Comparison of ENCODE assay signal across 9 cellular contexts in the genomic region with DNA sequence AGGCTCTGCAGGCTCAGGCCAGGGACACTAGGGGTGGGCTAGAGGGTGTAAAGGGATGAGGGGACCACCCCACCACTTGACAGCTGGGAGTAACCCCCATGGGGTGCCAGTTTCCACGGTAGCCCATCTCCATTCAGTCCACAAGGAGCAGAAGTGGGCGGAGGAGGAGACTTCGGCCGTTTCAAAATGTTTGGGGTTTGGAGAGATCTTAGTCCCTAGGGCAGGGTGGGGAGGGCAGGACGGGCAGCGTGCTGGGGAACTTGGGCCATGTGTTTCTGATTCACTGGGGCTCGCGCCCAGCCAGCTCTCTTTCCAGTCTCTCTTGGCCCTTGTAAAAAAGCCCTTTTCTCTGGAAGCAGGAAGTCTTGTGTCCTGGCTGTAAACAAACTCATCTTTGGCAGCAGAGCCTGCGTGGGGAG. TPM values are rescaled to one million over a fixed set of nuclear protein-coding genes. Genes with fewer than 3 reads are reported as not detected.
DNase-seq lines count a peak whose midpoint lies in the region; ATAC-seq lines count a peak whose summit lies in the region.
"Had no signal": no experiment of that assay in that cellular context is flagged by ENCODE, and none has a peak within 500 bp of the region (broad histone marks: within the 10 kb centered on the region; RNA-seq: fewer than 3 reads in every experiment).

No MANE protein-coding gene starts in this region.

- H3K4me3 Mint-ChIP-seq in activated naive CD8-positive, alpha-beta T cell, result peak overlapping the region; percentile 23
- no peak overlapping the region for H3K4me3 Mint-ChIP-seq in activated naive CD8-positive, alpha-beta T cell treated with anti-CD3 and anti-CD28 coated beads for 36 hours

- no peak for DNase-seq in activated naive CD8-positive, alpha-beta T cell treated with anti-CD3 and anti-CD28 coated beads for 36 hours
- DNase-seq in dedifferentiated amniotic fluid mesenchymal stem cell (ENCODE audit: extremely low spot score) (peak; percentile 79), aorta (peak; percentile 90 to 92)
- no peak for DNase-seq in activated CD4-positive, alpha-beta T cell treated with anti-CD3 and anti-CD28 coated beads for 48 hours
- no peak for DNase-seq in stimulated activated naive CD4-positive, alpha-beta T cell (lab: John Stamatoyannopoulos, UW)

- H3K9me3 ChIP-seq in mesodermal cell (ENCODE audit: control insufficient read depth, low read length) (no peaks in the 10 kb centered on the region), aorta (ENCODE audit: control insufficient read depth, low read length) (no peaks in the 10 kb centered on the region)

- H3K27ac Mint-ChIP-seq in activated naive CD8-positive, alpha-beta T cell, result no peak overlapping the region
- H3K27ac Mint-ChIP-seq in activated naive CD8-positive, alpha-beta T cell treated with anti-CD3 and anti-CD28 coated beads for 36 hours, result no peak overlapping the region

- no peaks in the 10 kb centered on the region for H3K36me3 ChIP-seq in mesodermal cell (ENCODE audit: control insufficient read depth, insufficient read depth, low read length)
- no peaks in the 10 kb centered on the region for H3K36me3 ChIP-seq in aorta (ENCODE audit: control insufficient read depth in 1 of 2, insufficient read depth in 2 of 2, low read length in 1 of 2)

- H3K36me3 Mint-ChIP-seq in activated naive CD8-positive, alpha-beta T cell, result no peaks in the 10 kb centered on the region
- H3K36me3 Mint-ChIP-seq in activated naive CD8-positive, alpha-beta T cell treated with anti-CD3 and anti-CD28 coated beads for 36 hours, result no peaks in the 10 kb centered on the region
- H3K36me3 Mint-ChIP-seq: CD4-positive, alpha-beta memory T cell had no signal

- no peaks in the 10 kb centered on the region for H3K27me3 Mint-ChIP-seq in activated naive CD8-positive, alpha-beta T cell
- H3K27me3 Mint-ChIP-seq in activated naive CD8-positive, alpha-beta T cell treated with anti-CD3 and anti-CD28 coated beads for 36 hours, result no peaks in the 10 kb centered on the region
- H3K27me3 Mint-ChIP-seq: CD4-positive, alpha-beta memory T cell had no signal

- H3K4me1 ChIP-seq in mesodermal cell (ENCODE audit: control insufficient read depth, insufficient read depth, low read length, poor library complexity, severe bottlenecking) (peaks cover 53% of the 10 kb centered on the region), aorta (ENCODE audit: control insufficient read depth in 1 of 2, insufficient read depth in 2 of 2, low read length in 2 of 2) (no peaks in the 10 kb centered on the region)

- ATAC-seq in aorta (ENCODE audit: low FRiP score) (peak; percentile 84), GM19395 (IDR thresholded peaks at IDR 0.05; ENCODE audit: unreplicated experiment) (no peak)

- H3K4me1 Mint-ChIP-seq in activated naive CD8-positive, alpha-beta T cell (ENCODE audit: low read depth), result peaks cover 33% of the 10 kb centered on the region
- H3K4me1 Mint-ChIP-seq in activated naive CD8-positive, alpha-beta T cell treated with anti-CD3 and anti-CD28 coated beads for 36 hours, result peaks cover 25% of the 10 kb centered on the region

- H3K4me3 ChIP-seq in mesodermal cell (ENCODE audit: extremely low read depth, insufficient read depth, low read length, poor library complexity, severe bottlenecking), result no peak overlapping the region
- H3K4me3 ChIP-seq in aorta (ENCODE audit: low read length in 2 of 2), result no peak overlapping the region

- no peaks in the 10 kb centered on the region for H3K9me3 Mint-ChIP-seq in activated naive CD8-positive, alpha-beta T cell (ENCODE audit: low read depth)
- H3K9me3 Mint-ChIP-seq in activated naive CD8-positive, alpha-beta T cell treated with anti-CD3 and anti-CD28 coated beads for 36 hours, result no peaks in the 10 kb centered on the region
- H3K9me3 Mint-ChIP-seq: CD4-positive, alpha-beta memory T cell had no signal

- WGBS in mesodermal cell (ENCODE audit: insufficient coverage in 2 of 2), 2 experiments, result 69 to 75% methylated on average over 7 of the region's 9 CpGs
- 1 to 3% methylated on average over 9 of the region's 9 CpGs for WGBS in aorta, 2 donors

- intact Hi-C loops in aorta (cut with DNase I), result loop anchor here (10.0 kb wide), 1 partner anchor 186 kb away; a partner anchor contains a TSS

- H3K27ac ChIP-seq in mesodermal cell (ENCODE audit: low read depth, low read length, severe bottlenecking), result peak overlapping the region; percentile 92
- H3K27ac ChIP-seq in aorta (ENCODE audit: low read depth in 1 of 2, low read length in 2 of 2), result peak overlapping the region in 1 of 2 donors; percentile 29

- no peaks in the 10 kb centered on the region for H3K27me3 ChIP-seq in aorta (ENCODE audit: control insufficient read depth in 1 of 2, insufficient read depth in 2 of 2, low read length in 1 of 2)

RNA-seq across cellular contexts. Expression of a gene that starts 8.3 kb away (rescaled TPM):
- total RNA-seq in activated naive CD8-positive, alpha-beta T cell treated with anti-CD3 and anti-CD28 coated beads for 36 hours, result under 1 TPM; 0.33 to 0.62 TPM
- polyA plus RNA-seq in mesodermal cell (2013, experiment 1 of 2), result 18.2 TPM
- polyA plus RNA-seq in mesodermal cell (2013, experiment 2 of 2), result 19.4 TPM
- 10 to 100 TPM; 22.4 to 26.6 TPM for total RNA-seq in aorta
- 1 to 10 TPM in 1 of 2 donors, under 1 TPM in 1; 0.95 to 2.1 TPM for polyA plus RNA-seq in aorta
- total RNA-seq: CD4-positive, alpha-beta memory T cell had no signal
- polyA plus RNA-seq: CD4-positive, alpha-beta memory T cell had no signal

RNA-seq across cellular contexts. Expression of a gene that starts 10.6 kb away (rescaled TPM):
- under 1 TPM; 0.36 to 0.66 TPM for total RNA-seq in activated naive CD8-positive, alpha-beta T cell treated with anti-CD3 and anti-CD28 coated beads for 36 hours
- polyA plus RNA-seq in mesodermal cell (2013, experiment 1 of 2), result 5.8 TPM
- 9.9 TPM for polyA plus RNA-seq in mesodermal cell (2013, experiment 2 of 2)
- 1 to 10 TPM; 1.2 to 8.6 TPM for total RNA-seq in aorta
- polyA plus RNA-seq in aorta, result not detected
- total RNA-seq: CD4-positive, alpha-beta memory T cell had no signal
- polyA plus RNA-seq: CD4-positive, alpha-beta memory T cell had no signal

RNA-seq across cellular contexts. Expression of a gene that starts 28.0 kb away (rescaled TPM):
- total RNA-seq in activated naive CD8-positive, alpha-beta T cell treated with anti-CD3 and anti-CD28 coated beads for 36 hours, result 10 to 100 TPM; 20.7 to 22.2 TPM
- 9.0 TPM for polyA plus RNA-seq in mesodermal cell (2013, experiment 1 of 2)
- polyA plus RNA-seq in mesodermal cell (2013, experiment 2 of 2), result 8.2 TPM
- 10 to 100 TPM; 30.9 to 45.0 TPM for total RNA-seq in aorta
- polyA plus RNA-seq in aorta, result 10 to 100 TPM in 1 of 2 donors, 1 to 10 TPM in 1; 2.6 to 11.0 TPM

RNA-seq across cellular contexts. Expression of a gene that starts 56.4 kb away (rescaled TPM):
- total RNA-seq in activated naive CD8-positive, alpha-beta T cell treated with anti-CD3 and anti-CD28 coated beads for 36 hours, result not detected
- polyA plus RNA-seq in mesodermal cell (2013, experiment 1 of 2), result 0.52 TPM
- 0.25 TPM for polyA plus RNA-seq in mesodermal cell (2013, experiment 2 of 2)
- total RNA-seq in aorta, result 1 to 10 TPM; 2.5 to 7.6 TPM
- polyA plus RNA-seq in aorta, result 1 to 10 TPM in 1 of 2 donors, not detected in 1; 2.0 TPM

Comparison
In these comparisons a context has a peak if more than half of its experiments do, and no peak if none do; other contexts are left out.
1. DNase-seq: peak in dedifferentiated amniotic fluid mesenchymal stem cell (single experiment) and aorta (2 of 2); none in activated naive CD8-positive, alpha-beta T cell treated with anti-CD3 and anti-CD28 coated beads for 36 hours (single experiment), activated CD4-positive, alpha-beta T cell treated with anti-CD3 and anti-CD28 coated beads for 48 hours (single experiment) and stimulated activated naive CD4-positive, alpha-beta T cell (0 of 6).
2. RNA of a gene that starts 8.3 kb away (total RNA-seq): 22.4 to 26.6 TPM in aorta; 0.33 to 0.62 TPM in activated naive CD8-positive, alpha-beta T cell treated with anti-CD3 and anti-CD28 coated beads for 36 hours; every median in the first group is over 10 times any median in the second.